ENCODE assay signal across 35 cellular contexts in genomic region chr7:25143763-25144162, GRCh38.
"Had no signal": no experiment of that assay in that cellular context is flagged by ENCODE, and none has a peak within 500 bp of the region (broad histone marks: within the 10 kb centered on the region; RNA-seq: fewer than 3 reads in every experiment).

No MANE protein-coding gene starts in this region.

- H3K9me3 ChIP-seq: MG63 had no signal

- H3K36me3 ChIP-seq: MG63 had no signal

- DNase-seq: Karpas-422, Kasumi-1, MG63, MM.1S, MV-4-11, NCI-H1048, NCI-H1092, NCI-H1092 treated with DMSO at 0.1 percent for 48 hours, NCI-H1105, NCI-H1105 treated with DMSO at 0.1 percent for 48 hours, NCI-H1417, NCI-H1417 treated with DMSO at 0.1 percent for 48 hours, NCI-H1436, NCI-H1436 treated with DMSO at 0.1 percent for 48 hours, NCI-H146, NCI-H1694, NCI-H1694 treated with DMSO at 0.1 percent for 48 hours, NCI-H187, NCI-H187 treated with DMSO at 0.1 percent for 48 hours, NCI-H1930, NCI-H2029, NCI-H2029 treated with DMSO at 0.1 percent for 48 hours, NCI-H2081, NCI-H2081 treated with DMSO at 0.1 percent for 48 hours, NCI-H2107, NCI-H2171, NCI-H2171 treated with DMSO at 0.1 percent for 48 hours, NCI-H2227 treated with DMSO at 0.1 percent for 48 hours, NCI-H226, NCI-H345, NCI-H446, NCI-H446 treated with DMSO at 0.1 percent for 48 hours, NCI-H510A, NCI-H510A treated with DMSO at 0.1 percent for 48 hours, NCI-H524 had no signal

- H3K27me3 ChIP-seq: MG63 had no signal

- H3K4me3 ChIP-seq: MG63 had no signal
